In genomic region chr1:66181999-66182398, GRCh38 we compare ENCODE assay signal across 14 cellular contexts.
"Had no signal": no experiment of that assay in that cellular context is flagged by ENCODE, and none has a peak within 500 bp of the region (broad histone marks: within the 10 kb centered on the region; RNA-seq: fewer than 3 reads in every experiment).

No MANE protein-coding gene starts in this region.

- H3K27me3 Mint-ChIP-seq: dendritic cell treated with granulocyte-macrophage colony-stimulating factor and Interleukin-4, amounts not matched to agents 40 ng/mL and 50 ng/mL, for 4 days had no signal

- H3K4me3 ChIP-seq: body of pancreas, tibial artery, uterus had no signal

- H3K4me1 ChIP-seq: body of pancreas, tibial artery had no signal

- H3K4me3 Mint-ChIP-seq: activated CD4-positive, alpha-beta T cell treated with anti-CD3 and anti-CD28 coated beads for 36 hours; activated T-cell treated with anti-CD3 and anti-CD28 coated beads, Interleukin-2, amount 50 U/mL, for 24 hours; dendritic cell treated with granulocyte-macrophage colony-stimulating factor and Interleukin-4, amounts not matched to agents 40 ng/mL and 50 ng/mL, for 4 days; endodermal cell; neural crest cell had no signal

- H3K27ac ChIP-seq: body of pancreas, tibial artery, WERI-Rb-1 had no signal

- H3K9me3 Mint-ChIP-seq: activated T-cell treated with anti-CD3 and anti-CD28 coated beads, Interleukin-2, amount 50 U/mL, for 24 hours; dendritic cell treated with granulocyte-macrophage colony-stimulating factor and Interleukin-4, amounts not matched to agents 40 ng/mL and 50 ng/mL, for 4 days; endodermal cell; neural crest cell had no signal

- DNase-seq: amniotic stem cell, endodermal cell, hippocampal formation, kidney glomerular epithelial cell, retina, tibial artery, WERI-Rb-1 had no signal

- H3K9me3 ChIP-seq: body of pancreas, tibial artery, uterus had no signal

- H3K4me1 Mint-ChIP-seq: endodermal cell had no signal

- H3K27ac Mint-ChIP-seq: activated T-cell treated with anti-CD3 and anti-CD28 coated beads, Interleukin-2, amount 50 U/mL, for 24 hours; dendritic cell treated with granulocyte-macrophage colony-stimulating factor and Interleukin-4, amounts not matched to agents 40 ng/mL and 50 ng/mL, for 4 days; endodermal cell had no signal

- H3K36me3 ChIP-seq: tibial artery, uterus, WERI-Rb-1 had no signal

- H3K9ac ChIP-seq: parathyroid adenoma had no signal

- H3K79me2 ChIP-seq: parathyroid adenoma had no signal

- H3K27me3 ChIP-seq: body of pancreas, tibial artery, uterus had no signal
